ENCODE assay signal across 8 cellular contexts in the genomic region with DNA sequence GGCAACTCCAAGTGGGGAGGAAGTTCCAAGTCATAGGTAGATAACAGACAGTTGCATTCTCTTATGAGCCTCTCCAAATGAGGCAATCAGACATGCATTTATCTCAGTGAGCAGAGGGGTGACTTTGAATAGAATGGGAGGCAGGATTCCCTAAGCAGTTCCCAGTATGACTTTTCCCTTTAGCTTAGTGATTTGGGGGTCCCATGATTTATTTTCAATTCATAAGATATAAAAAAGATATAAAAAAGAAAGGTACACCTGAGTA. TPM values are rescaled to one million over a fixed set of nuclear protein-coding genes. Genes with fewer than 3 reads are reported as not detected.
DNase-seq lines count a peak whose midpoint lies in the region; TF ChIP-seq lines count a peak whose summit lies in the region.

No MANE protein-coding gene starts in this region.

- H3K4me1 Mint-ChIP-seq in Calu3 (ENCODE audit: low read depth, unreplicated experiment), result no peaks in the 10 kb centered on the region

- peak overlapping the region; percentile 94 for H2AFZ ChIP-seq in neuronal stem cell (ENCODE audit: low read length)

- H3K4me2 ChIP-seq in neuronal stem cell (ENCODE audit: insufficient read depth, low read length, poor library complexity, severe bottlenecking), result peak overlapping the region; percentile 43

- peaks cover 4% of the 10 kb centered on the region for H3K36me3 ChIP-seq in effector memory CD4-positive, alpha-beta T cell (ENCODE audit: control insufficient read depth, insufficient read depth, low read length)
- peaks cover 0 to 20% of the 10 kb centered on the region in 2 donors for H3K36me3 ChIP-seq in neuronal stem cell (replicated peaks in 1 of 2; ENCODE audit: control insufficient read depth in 2 of 2, insufficient read depth in 2 of 2, low read length in 2 of 2)

- H3K9ac ChIP-seq in neuronal stem cell (ENCODE audit: low read depth, low read length, poor library complexity), result no peak overlapping the region

- CTCF ChIA-PET in Calu3 (lab: Charles Lee), result no interaction called here

- H3K27ac Mint-ChIP-seq in Calu3 (ENCODE audit: unreplicated experiment), result peak overlapping the region; percentile 99

- no peak overlapping the region for H2BK5ac ChIP-seq in neuronal stem cell (ENCODE audit: low read length)

- H3K14ac ChIP-seq in neuronal stem cell (ENCODE audit: low read length), result no peak overlapping the region

- H3K27me3 ChIP-seq in effector memory CD4-positive, alpha-beta T cell (replicated peaks; ENCODE audit: control insufficient read depth, insufficient read depth, low read length, poor library complexity, severe bottlenecking), result no peaks in the 10 kb centered on the region
- no peaks in the 10 kb centered on the region for H3K27me3 ChIP-seq in neuronal stem cell (ENCODE audit: control insufficient read depth in 3 of 3, insufficient read depth in 3 of 3, low read depth in 1 of 3, low read length in 3 of 3)

- peak overlapping the region; percentile 76 for H3K4me3 ChIP-seq in NB4 (ENCODE audit: low read depth, low read length)
- H3K4me3 ChIP-seq in effector memory CD4-positive, alpha-beta T cell (ENCODE audit: insufficient read depth, low read depth, low read length, poor library complexity, severe bottlenecking), result peak overlapping the region; percentile 65
- peak overlapping the region in 1 of 2 donors; percentile 64 for H3K4me3 ChIP-seq in neuronal stem cell (ENCODE audit: low read length in 2 of 2)

- no peak overlapping the region for H3K18ac ChIP-seq in neuronal stem cell (ENCODE audit: low read length)

- no peaks in the 10 kb centered on the region for H3K79me1 ChIP-seq in neuronal stem cell (ENCODE audit: low read depth, low read length)

- no peak overlapping the region for H4K8ac ChIP-seq in neuronal stem cell (ENCODE audit: low read depth, low read length)

- DNase-seq in Calu3 (no peak), NB4 (ENCODE audit: low read depth) (peak; percentile 14), neuronal stem cell (ENCODE audit: low spot score) (no peak), Kasumi-1 (lab: John Stamatoyannopoulos, UW) (no peak), T-helper 9 cell (no peak), NCI-H446 (lab: John Stamatoyannopoulos, UW) (no peak)
- no peak for DNase-seq in effector memory CD4-positive, alpha-beta T cell
- DNase-seq in stimulated activated naive CD4-positive, alpha-beta T cell treated with Interleukin-2 at 50 U/mL for 16 hours (lab: John Stamatoyannopoulos, UW), result no peak

- H2AK5ac ChIP-seq in neuronal stem cell (ENCODE audit: low read depth, low read length), result no peak overlapping the region

- BruUV-seq in Calu3 (replicated peaks; lab: Mats Ljungman, UMichigan), result no TSS peak

- TF ChIP-seq POLR2A in NB4 (IDR thresholded peaks at IDR 0.05; ENCODE audit: extremely low read depth, insufficient read length), result no peak

- intact Hi-C loops in Calu3 (cut with micrococcal nuclease; ENCODE audit: unreplicated experiment), result loop anchor here (5.0 to 10.0 kb wide), 2 partner anchors 126 to 358 kb away; no protein-coding TSS in a partner anchor

- no peak overlapping the region for H3K23ac ChIP-seq in neuronal stem cell (ENCODE audit: low read depth, low read length, poor library complexity)

- no peaks in the 10 kb centered on the region for H3K27me3 Mint-ChIP-seq in Calu3 (ENCODE audit: unreplicated experiment)

- H2BK120ac ChIP-seq in neuronal stem cell (ENCODE audit: low read depth, low read length), result no peak overlapping the region

- H3K4me1 ChIP-seq in effector memory CD4-positive, alpha-beta T cell (ENCODE audit: control insufficient read depth, insufficient read depth, low read length, poor library complexity, severe bottlenecking), result peaks cover 5% of the 10 kb centered on the region
- peaks cover 6 to 7% of the 10 kb centered on the region in 2 donors for H3K4me1 ChIP-seq in neuronal stem cell (ENCODE audit: control insufficient read depth in 2 of 2, insufficient read depth in 1 of 2, low read depth in 1 of 2, low read length in 2 of 2)

- peak overlapping the region; percentile 92 for H3K27ac ChIP-seq in effector memory CD4-positive, alpha-beta T cell (ENCODE audit: insufficient read depth, low read length, poor library complexity, severe bottlenecking)
- no peak overlapping the region for H3K27ac ChIP-seq in neuronal stem cell (replicated peaks; ENCODE audit: low read length)

- peak overlapping the region; percentile 98 for H3K4me3 Mint-ChIP-seq in Calu3 (ENCODE audit: low read depth, unreplicated experiment)

- H2BK15ac ChIP-seq in neuronal stem cell (ENCODE audit: low read length), result no peak overlapping the region

- H3K9me3 Mint-ChIP-seq in Calu3 (ENCODE audit: low read depth, unreplicated experiment), result no peaks in the 10 kb centered on the region

- H3K36me3 Mint-ChIP-seq in Calu3 (ENCODE audit: insufficient read depth, unreplicated experiment), result peaks cover 37% of the 10 kb centered on the region

- no peaks in the 10 kb centered on the region for H3K9me3 ChIP-seq in effector memory CD4-positive, alpha-beta T cell (ENCODE audit: control insufficient read depth, low read length)
- no peaks in the 10 kb centered on the region for H3K9me3 ChIP-seq in neuronal stem cell (replicated peaks in 1 of 2; ENCODE audit: control insufficient read depth in 2 of 2, insufficient read depth in 1 of 2, low read depth in 1 of 2, low read length in 2 of 2)

- no peak overlapping the region for H4K91ac ChIP-seq in neuronal stem cell (ENCODE audit: low read depth, low read length, poor library complexity)

- no peak for TF ChIP-seq CTCF in Calu3 (IDR thresholded peaks at IDR 0.05; ENCODE audit: unreplicated experiment)
- TF ChIP-seq CTCF in NB4 (IDR thresholded peaks at IDR 0.05; ENCODE audit: low read depth, low read length), result no peak

- no peak overlapping the region for H2BK12ac ChIP-seq in neuronal stem cell (ENCODE audit: low read length)

- H3K4ac ChIP-seq in neuronal stem cell (ENCODE audit: low read length), result no peak overlapping the region

RNA-seq across cellular contexts. Expression of a gene that starts 0.8 kb away (rescaled TPM):
- total RNA-seq in Calu3 (2022), result 16.5 and 19.3 TPM in 2 replicates
- polyA plus RNA-seq in neuronal stem cell (2013, experiment 1 of 2), result 18.3 TPM
- 19.8 TPM for polyA plus RNA-seq in neuronal stem cell (2013, experiment 2 of 2)

RNA-seq across cellular contexts. Expression of a gene that starts 42.1 kb away (rescaled TPM):
- not detected in 2 replicates for total RNA-seq in Calu3 (2022)
- not detected for polyA plus RNA-seq in neuronal stem cell (2013, experiment 1 of 2)
- polyA plus RNA-seq in neuronal stem cell (2013, experiment 2 of 2), result not detected
